In the genomic region with DNA sequence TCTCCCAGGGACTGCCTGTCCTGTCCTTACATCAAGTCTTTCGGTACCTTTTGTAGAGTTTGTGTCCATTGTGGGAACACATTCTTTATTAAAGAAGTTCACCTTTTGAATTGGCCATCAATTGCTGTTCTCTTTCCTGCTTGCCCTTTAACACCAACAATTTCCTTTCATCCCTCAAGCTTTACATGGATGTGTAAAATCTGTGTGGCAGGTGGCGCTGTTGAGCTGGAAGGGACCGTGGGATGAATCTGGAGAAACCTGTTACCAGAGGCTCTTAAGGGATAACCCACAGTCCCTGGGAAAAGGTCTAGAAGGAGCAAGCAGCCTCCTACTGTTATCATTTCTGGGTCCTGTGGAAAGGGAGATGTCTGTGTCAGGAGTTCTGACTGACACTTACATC, we compare ENCODE assay signal across 8 cellular contexts. TPM values are rescaled to one million over a fixed set of nuclear protein-coding genes. Genes with fewer than 3 reads are reported as not detected.
DNase-seq lines count a peak whose midpoint lies in the region; ATAC-seq and TF ChIP-seq lines count a peak whose summit lies in the region.

No MANE protein-coding gene starts in this region.

- intact Hi-C loops in PC-9 (cut with micrococcal nuclease; ENCODE audit: unreplicated experiment) (loop anchor here (1.0 to 2.0 kb wide), 3 partner anchors 85 to 314 kb away; no protein-coding TSS in a partner anchor), esophagus squamous epithelium (cut with DNase I) (loop anchor here (5.0 kb wide), 1 partner anchor 288 kb away; no protein-coding TSS in a partner anchor)

- H3K4me1 Mint-ChIP-seq in nephron, result peaks cover 12% of the 10 kb centered on the region

- no TSS peak for BruUV-seq in PC-9 (replicated peaks; lab: Mats Ljungman, UMichigan)

- H2AFZ ChIP-seq in KMS-11 (ENCODE audit: low read depth) (no peak overlapping the region), PC-9 (no peak overlapping the region)

- no peaks in the 10 kb centered on the region for H3K36me3 ChIP-seq in KMS-11 (ENCODE audit: insufficient read depth)
- no peaks in the 10 kb centered on the region for H3K36me3 ChIP-seq in PC-9 (ENCODE audit: low read depth)
- no peaks in the 10 kb centered on the region for H3K36me3 ChIP-seq in esophagus squamous epithelium

- CTCF ChIA-PET in PC-9 (lab: Charles Lee), result interaction anchor here (0.6 kb wide), 2 partner anchors 196 to 366 kb away, joined by 3 read pairs; no protein-coding TSS in a partner anchor

- 1 to 4% methylated on average over 3 of the region's 3 CpGs for WGBS in esophagus squamous epithelium, 2 donors

- no peaks in the 10 kb centered on the region for H3K9me3 Mint-ChIP-seq in nephron

- H3K79me2 ChIP-seq in KMS-11 (ENCODE audit: insufficient read depth, low read depth) (no peaks in the 10 kb centered on the region), PC-9 (ENCODE audit: low read depth) (no peaks in the 10 kb centered on the region)

- H3K4me1 ChIP-seq in KMS-11 (ENCODE audit: low read depth, poor library complexity, severe bottlenecking) (no peaks in the 10 kb centered on the region), PC-9 (replicated peaks; ENCODE audit: insufficient read depth) (no peaks in the 10 kb centered on the region), esophagus squamous epithelium (peaks cover 8 to 43% (median 14%) of the 10 kb centered on the region in 3 donors)

- peaks cover 3% of the 10 kb centered on the region for H3K27me3 Mint-ChIP-seq in nephron (ENCODE audit: low read depth)

- ATAC-seq in GM18519 (IDR thresholded peaks at IDR 0.05; ENCODE audit: low FRiP score, unreplicated experiment), result no peak

- H3K4me3 ChIP-seq in KMS-11 (IDR thresholded peaks at IDR 0.05; ENCODE audit: insufficient read depth, low read depth, low read length), result no peak overlapping the region
- no peak overlapping the region for H3K4me3 ChIP-seq in PC-9
- no peak overlapping the region for H3K4me3 ChIP-seq in esophagus squamous epithelium

- H4K20me1 ChIP-seq in KMS-11 (ENCODE audit: insufficient read depth) (no peaks in the 10 kb centered on the region), PC-9 (ENCODE audit: insufficient read depth) (no peaks in the 10 kb centered on the region)

- no peaks in the 10 kb centered on the region for H3K27me3 ChIP-seq in KMS-11 (ENCODE audit: insufficient read depth, low read depth)
- no peaks in the 10 kb centered on the region for H3K27me3 ChIP-seq in PC-9 (ENCODE audit: insufficient read depth, low read depth)
- no peaks in the 10 kb centered on the region for H3K27me3 ChIP-seq in esophagus squamous epithelium

- TF ChIP-seq CTCF in KMS-11 (conservative IDR thresholded peaks at IDR 0.05; ENCODE audit: low read depth, low read length), result peak; percentile 85
- peak; percentile 91 for TF ChIP-seq CTCF in PC-9 (conservative IDR thresholded peaks at IDR 0.05)
- TF ChIP-seq CTCF in esophagus squamous epithelium (IDR thresholded peaks at IDR 0.05), result peak; percentile 74 to 91 (median 88)
- TF ChIP-seq CTCF in nephron (IDR thresholded peaks at IDR 0.05; ENCODE audit: unreplicated experiment in 3 of 3), result peak; percentile 71 to 82 (median 75)

- H3K9me3 ChIP-seq in PC-9 (ENCODE audit: insufficient read depth, low read depth) (no peaks in the 10 kb centered on the region; the same call in 1 of the 2 replicates), esophagus squamous epithelium (no peaks in the 10 kb centered on the region)

- H3K27ac Mint-ChIP-seq in nephron, result no peak overlapping the region

- no peaks in the 10 kb centered on the region for H3K9me2 ChIP-seq in PC-9 (ENCODE audit: insufficient read depth)

- no peaks in the 10 kb centered on the region for H3K36me3 Mint-ChIP-seq in nephron (ENCODE audit: low read depth)

- H3K27ac ChIP-seq in KMS-11 (no peak overlapping the region), PC-9 (no peak overlapping the region), esophagus squamous epithelium (peak overlapping the region in 3 of 4 donors; percentile 38 to 81 (median 75)), substantia nigra (ENCODE audit: low read depth, low read length, poor library complexity, severe bottlenecking) (no peak overlapping the region)

- no peak overlapping the region for H3K4me3 Mint-ChIP-seq in nephron

- H3K4me2 ChIP-seq in KMS-11 (no peak overlapping the region), PC-9 (no peak overlapping the region)

- DNase-seq in EL, result peak; percentile 69
- peak; percentile 69 to 88 for DNase-seq in PC-9
- DNase-seq in activated T-cell treated with anti-CD3 and anti-CD28 coated beads, Interleukin-2, amount 50 U/mL, for 1 hour, result peak; percentile 63
- DNase-seq in esophagus squamous epithelium (lab: John Stamatoyannopoulos, UW), result no peak
- peak in 41 of 49 donors; percentile 7 to 81 (median 52) for DNase-seq in substantia nigra (lab: John Stamatoyannopoulos, UW)

- H3F3A ChIP-seq in PC-9 (ENCODE audit: insufficient read depth, low read depth), result no peaks in the 10 kb centered on the region

- H3K9ac ChIP-seq in KMS-11, result no peak overlapping the region

- POLR2A ChIA-PET in PC-9 (lab: Charles Lee; ENCODE audit: unreplicated experiment), result no interaction called here

- TF ChIP-seq POLR2A in esophagus squamous epithelium (IDR thresholded peaks at IDR 0.05), result no peak

RNA-seq across cellular contexts. Expression of a gene that starts 7.9 kb away (rescaled TPM):
- total RNA-seq in PC-9 (2021), result 48.6 and 57.3 TPM in 2 replicates
- total RNA-seq in esophagus squamous epithelium, result 10 to 100 TPM in 3 of 4 donors, 1 to 10 TPM in 1; 8.9 to 32.6 (median 19.2) TPM

RNA-seq across cellular contexts. Expression of a gene that starts 30.0 kb away (rescaled TPM):
- total RNA-seq in PC-9 (2021) (not detected in 2 replicates), esophagus squamous epithelium (under 1 TPM in 1 of 4 donors, not detected in 3; 0.19 TPM)

Comparison
In these comparisons a context has a peak if more than half of its experiments do, and no peak if none do; other contexts are left out.
1. H3K27ac ChIP-seq: peak in esophagus squamous epithelium (3 of 4); none in KMS-11 (single experiment), PC-9 (single experiment) and substantia nigra (single experiment).
2. Peak in every context shown above with its lines, with median percentiles within 50 percentile points of each other: CTCF ChIP-seq.